Comparison of ENCODE assay signal across 10 cellular contexts in genomic region chr7:47622946-47623640, GRCh38. TPM values are rescaled to one million over a fixed set of nuclear protein-coding genes. Genes with fewer than 3 reads are reported as not detected.
DNase-seq lines count a peak whose midpoint lies in the region; ATAC-seq and TF ChIP-seq lines count a peak whose summit lies in the region.
"Had no signal": no experiment of that assay in that cellular context is flagged by ENCODE, and none has a peak within 500 bp of the region (broad histone marks: within the 10 kb centered on the region; RNA-seq: fewer than 3 reads in every experiment).

No MANE protein-coding gene starts in this region.

- 55 to 80% methylated on average over 11 of the region's 11 CpGs for WGBS in lung, 2 donors

- H3K27me3 ChIP-seq in lung (ENCODE audit: control insufficient read depth, insufficient read depth), result no peaks in the 10 kb centered on the region

- peaks cover 0 to 2% of the 10 kb centered on the region in 2 donors for H3K9me3 ChIP-seq in lung (ENCODE audit: control insufficient read depth in 2 of 2, insufficient read depth in 1 of 2, low read length in 1 of 2)

- H3K36me3 ChIP-seq in lung (ENCODE audit: control insufficient read depth in 2 of 2, insufficient read depth in 2 of 2, low read length in 2 of 2), result no peaks in the 10 kb centered on the region

- H3K4me3 ChIP-seq in HFF-Myc (replicated peaks; ENCODE audit: low read depth, low read length) (no peak overlapping the region), choroid plexus epithelial cell (ENCODE audit: low read depth, low read length) (no peak overlapping the region), lung (no peak overlapping the region)

- H3K4me1 ChIP-seq in lung (ENCODE audit: control insufficient read depth in 2 of 2, insufficient read depth in 2 of 2, low read length in 2 of 2), result peaks cover 0 to 6% of the 10 kb centered on the region in 2 donors

- ATAC-seq in lung (ENCODE audit: insufficient read depth, low FRiP score), result peak; percentile 83

- H3K27ac ChIP-seq in lung (ENCODE audit: low read depth in 1 of 2, low read length in 1 of 2), result peak overlapping the region in 1 of 2 donors; percentile 49

- DNase-seq in HFF-Myc (ENCODE audit: extremely low read depth, low read depth), result peak; percentile 83
- peak; percentile 91 for DNase-seq in choroid plexus epithelial cell (ENCODE audit: low read depth)
- DNase-seq in lung (ENCODE audit: low spot score), result peak; percentile 41
- peak; percentile 92 for DNase-seq in stromal cell of bone marrow (ENCODE audit: low read depth)
- no peak for DNase-seq in iPS-NIHi7 (ENCODE audit: extremely low spot score)
- DNase-seq in SKM-1 treated with dmso at 0.1 percent for 144 hours (lab: John Stamatoyannopoulos, UW; ENCODE audit: unreplicated experiment), result no peak
- no peak for DNase-seq in NCI-H2196 treated with DMSO at 0.1 percent for 48 hours (lab: John Stamatoyannopoulos, UW; ENCODE audit: unreplicated experiment)
- DNase-seq in NCI-H1694 treated with DMSO at 0.1 percent for 48 hours (lab: John Stamatoyannopoulos, UW), result no peak
- DNase-seq: activated CD4-positive, alpha-beta memory T cell treated with anti-CD3 and anti-CD28 coated beads for 36 hours; NCI-H1105 treated with DMSO at 0.1 percent for 48 hours had no signal

- TF ChIP-seq CTCF in HFF-Myc (IDR thresholded peaks at IDR 0.05; ENCODE audit: low read depth, low read length, missing control alignments), result no peak
- no peak for TF ChIP-seq CTCF in choroid plexus epithelial cell (conservative IDR thresholded peaks at IDR 0.05; ENCODE audit: low read depth, low read length)
- TF ChIP-seq CTCF in lung (IDR thresholded peaks at IDR 0.05; ENCODE audit: control extremely low read depth, extremely low read depth), result no peak

RNA-seq across cellular contexts. Expression of gene TNS3, which starts 41.2 kb away (rescaled TPM):
- 100 to 1,000 TPM; 120 to 140 TPM for total RNA-seq in lung
- 10 to 100 TPM; 23.8 to 51.7 TPM for polyA plus RNA-seq in lung

Comparison
In these comparisons a context has a peak if more than half of its experiments do, and no peak if none do; other contexts are left out.
1. DNase-seq: peak in HFF-Myc (single experiment), choroid plexus epithelial cell (single experiment), lung (single experiment) and stromal cell of bone marrow (single experiment); none in iPS-NIHi7 (single experiment), SKM-1 treated with dmso at 0.1 percent for 144 hours (single experiment), NCI-H2196 treated with DMSO at 0.1 percent for 48 hours (single experiment) and NCI-H1694 treated with DMSO at 0.1 percent for 48 hours (single experiment).